In genomic region chr12:4322789-4323188, GRCh38 we compare ENCODE assay signal across 12 cellular contexts. TPM values are rescaled to one million over a fixed set of nuclear protein-coding genes. Genes with fewer than 3 reads are reported as not detected.
DNase-seq lines count a peak whose midpoint lies in the region; FAIRE-seq and TF ChIP-seq lines count a peak whose summit lies in the region.
"Had no signal": no experiment of that assay in that cellular context is flagged by ENCODE, and none has a peak within 500 bp of the region (broad histone marks: within the 10 kb centered on the region; RNA-seq: fewer than 3 reads in every experiment).

No MANE protein-coding gene starts in this region.

- no peak for FAIRE-seq in keratinocyte (lab: Jason Lieb, UNC)
- no peak for FAIRE-seq in GM19239 (lab: Jason Lieb, UNC)

- no peaks in the 10 kb centered on the region for H3K27me3 ChIP-seq in keratinocyte (ENCODE audit: control insufficient read depth, extremely low read depth, insufficient read depth, low read length)
- H3K27me3 ChIP-seq: gastrocnemius medialis, SJSA1 had no signal

- H3K9me1 ChIP-seq in keratinocyte (ENCODE audit: control insufficient read depth, extremely low read depth, insufficient read depth, low read length) = no peaks in the 10 kb centered on the region

- no peaks in the 10 kb centered on the region for H3K9me3 ChIP-seq in keratinocyte (ENCODE audit: control insufficient read depth, low read depth, low read length)
- H3K9me3 ChIP-seq: gastrocnemius medialis, SJSA1 had no signal

- dilution Hi-C loops in keratinocyte (cut with MboI; ENCODE audit: extremely low pct_ligation_motif_present, low sequenced_read_pairs) = no loop called here

- DNase-seq in AG10803 (ENCODE audit: low read depth) = no peak
- no peak for DNase-seq in keratinocyte (ENCODE audit: low read depth, low spot score)
- DNase-seq in GM19239 (ENCODE audit: insufficient read length, low spot score) = no peak
- no peak for DNase-seq in A172 (ENCODE audit: low spot score)
- no peak for DNase-seq in NK-92 treated with Interleukin-12 subunit alpha and Interleukin-12 subunit beta, amount 100 ng/mL, for 24 hours (lab: John Stamatoyannopoulos, UW)
- no peak for DNase-seq in activated CD4-positive, CD25-positive, alpha-beta regulatory T cell treated with anti-CD3 and anti-CD28 coated beads, Interleukin-2, amount 50 U/mL, for 72 hours
- DNase-seq: cerebellar nuclear complex, gastrocnemius medialis, NCI-H187 had no signal

- peaks cover 13% of the 10 kb centered on the region for H3K4me1 ChIP-seq in keratinocyte (ENCODE audit: control insufficient read depth, extremely low read depth, insufficient read depth, low read length)

- TF ChIP-seq CTCF in AG10803 (conservative IDR thresholded peaks at IDR 0.05; ENCODE audit: low read length) (no peak), GM12875 (IDR thresholded peaks at IDR 0.05; ENCODE audit: borderline replicate concordance, insufficient read depth, low read depth, low read length) (no peak), WI38 (IDR thresholded peaks at IDR 0.05; ENCODE audit: low read depth, low read length) (no peak), keratinocyte (optimal IDR thresholded peaks at IDR 0.05 in 1 of 3, IDR thresholded peaks at IDR 0.05 in 1 of 3, conservative IDR thresholded peaks at IDR 0.05 in 1 of 3; ENCODE audit: extremely low read depth in 1 of 3, insufficient read depth in 2 of 3, low read length in 3 of 3) (no peak)

- no peak overlapping the region for H3K27ac ChIP-seq in keratinocyte (ENCODE audit: control insufficient read depth, insufficient read depth, low read length)
- H3K27ac ChIP-seq: SJSA1 had no signal

- H3K36me3 ChIP-seq in keratinocyte (ENCODE audit: control insufficient read depth in 2 of 2, extremely low read depth in 1 of 2, insufficient read depth in 2 of 2, low read length in 2 of 2) = peaks cover 0 to 7% of the 10 kb centered on the region in 2 experiments
- H3K36me3 ChIP-seq: gastrocnemius medialis had no signal

- peak overlapping the region; percentile 90; the same call in 1 of the 2 replicates for H3K4me3 ChIP-seq in AG10803 (ENCODE audit: low read length)
- peak overlapping the region; percentile 21 for H3K4me3 ChIP-seq in GM12875 (ENCODE audit: low read depth, low read length)
- H3K4me3 ChIP-seq in WI38 (ENCODE audit: low read depth, low read length) = peak overlapping the region; percentile 97; the same call in 1 of the 2 replicates
- H3K4me3 ChIP-seq in keratinocyte (ENCODE audit: control insufficient read depth in 2 of 3, extremely low read depth in 1 of 3, insufficient read depth in 2 of 3, low read depth in 1 of 3, low read length in 3 of 3) = peak overlapping the region in 2 of 3 experiments; percentile 86 to 87

- peaks cover 2% of the 10 kb centered on the region for H4K20me1 ChIP-seq in keratinocyte (ENCODE audit: control insufficient read depth, extremely low read depth, insufficient read depth, low read length)

- H3K9ac ChIP-seq in keratinocyte (ENCODE audit: control insufficient read depth, extremely low read depth, insufficient read depth, low read length) = no peak overlapping the region

- H3K4me2 ChIP-seq in keratinocyte (ENCODE audit: control insufficient read depth, extremely low read depth, insufficient read depth, low read depth, low read length) = peak overlapping the region; percentile 59

- peaks cover 64% of the 10 kb centered on the region for H3K79me2 ChIP-seq in keratinocyte (ENCODE audit: control insufficient read depth, insufficient read depth, low read length)

- H2AFZ ChIP-seq in keratinocyte (ENCODE audit: control insufficient read depth, low read length) = no peak overlapping the region

RNA-seq across cellular contexts. Expression of gene TIGAR, which starts 1.8 kb away (rescaled TPM):
- 15.3 to 37.3 TPM (median 28.0 TPM) in 3 replicates for polyA plus RNA-seq in keratinocyte
- polyA plus RNA-seq in keratinocyte (2011; ENCODE audit: low read depth) = 85.8 TPM
- 27.2 and 45.2 TPM in 2 replicates for polyA plus RNA-seq in keratinocyte (2011; cell fraction: cytosol; rRNA removed)
- polyA plus RNA-seq in keratinocyte (2011; cell fraction: nucleus; rRNA removed) = 20.1 and 49.6 TPM in 2 replicates
- polyA plus RNA-seq in keratinocyte (2012; ENCODE audit: low replicate concordance) = 24.3 and 45.5 TPM in 2 replicates
- 1.7 to 11.6 TPM (median 6.8 TPM) in 3 replicates for polyA minus RNA-seq in keratinocyte
- 8.2 TPM for polyA minus RNA-seq in keratinocyte (2011; cell fraction: cytosol; rRNA and poly(A)+ RNA removed)
- 10.8 and 21.5 TPM in 2 replicates for polyA minus RNA-seq in keratinocyte (2011; cell fraction: nucleus; rRNA and poly(A)+ RNA removed)
- 8.8 and 8.9 TPM in 2 replicates for total RNA-seq in A172 (2014; rRNA removed; shearing (Covaris generic))

RNA-seq across cellular contexts. Expression of gene CCND2, which starts 49.2 kb away (rescaled TPM):
- polyA plus RNA-seq in keratinocyte = 310 to 574 TPM (median 324 TPM) in 3 replicates
- polyA plus RNA-seq in keratinocyte (2011; ENCODE audit: low read depth) = 74.2 TPM
- 295 and 360 TPM in 2 replicates for polyA plus RNA-seq in keratinocyte (2011; cell fraction: cytosol; rRNA removed)
- 465 and 473 TPM in 2 replicates for polyA plus RNA-seq in keratinocyte (2011; cell fraction: nucleus; rRNA removed)
- polyA plus RNA-seq in keratinocyte (2012; ENCODE audit: low replicate concordance) = 120 and 269 TPM in 2 replicates
- 1,197 to 1,430 TPM (median 1,326 TPM) in 3 replicates for polyA minus RNA-seq in keratinocyte
- polyA minus RNA-seq in keratinocyte (2011; cell fraction: cytosol; rRNA and poly(A)+ RNA removed) = 872 TPM
- polyA minus RNA-seq in keratinocyte (2011; cell fraction: nucleus; rRNA and poly(A)+ RNA removed) = 589 and 1,049 TPM in 2 replicates
- total RNA-seq in A172 (2014; rRNA removed; shearing (Covaris generic)) = not detected in 2 replicates

RNA-seq across cellular contexts. Expression of gene FGF23, which starts 56.7 kb away (rescaled TPM):
- polyA plus RNA-seq in keratinocyte = not detected in 3 replicates
- not detected for polyA plus RNA-seq in keratinocyte (2011; ENCODE audit: low read depth)
- polyA plus RNA-seq in keratinocyte (2011; cell fraction: cytosol; rRNA removed) = not detected in 2 replicates
- polyA plus RNA-seq in keratinocyte (2011; cell fraction: nucleus; rRNA removed) = not detected in 2 replicates
- polyA plus RNA-seq in keratinocyte (2012; ENCODE audit: low replicate concordance) = 0.10 TPM in 1 of 2 replicates, not detected in the other
- not detected in 3 replicates for polyA minus RNA-seq in keratinocyte
- polyA minus RNA-seq in keratinocyte (2011; cell fraction: cytosol; rRNA and poly(A)+ RNA removed) = not detected
- not detected in 2 replicates for polyA minus RNA-seq in keratinocyte (2011; cell fraction: nucleus; rRNA and poly(A)+ RNA removed)
- total RNA-seq in A172 (2014; rRNA removed; shearing (Covaris generic)) = not detected in 2 replicates
- total RNA-seq: gastrocnemius medialis, SJSA1 had no signal

Comparison
In these comparisons a context has a peak if more than half of its experiments do, and no peak if none do; other contexts are left out.
1. H3K4me3 ChIP-seq: peak in every context shown above with its lines; median percentile 97 in WI38; 90 in AG10803; 86 in keratinocyte; 21 in GM12875.